Comparison of ENCODE assay signal across 16 cellular contexts in genomic region chr1:40789675-40790430, GRCh38.
"Had no signal": no experiment of that assay in that cellular context is flagged by ENCODE, and none has a peak within 500 bp of the region (broad histone marks: within the 10 kb centered on the region; RNA-seq: fewer than 3 reads in every experiment).

No MANE protein-coding gene starts in this region.

- H3K9me3 ChIP-seq: right atrium auricular region had no signal

- ATAC-seq: stimulated activated naive B cell treated with anti-CD40 and anti-IgM and Interleukin-4, amounts not matched to agents 10 μg/mL and 1 μg/mL and 100 μg/mL, for 72 hours; WTC11 had no signal

- H3K9ac ChIP-seq: parathyroid adenoma had no signal

- H3K4me3 ChIP-seq: cardiac muscle cell, right atrium auricular region had no signal

- H3K27me3 ChIP-seq: cardiac muscle cell, right atrium auricular region had no signal

- H3K27ac Mint-ChIP-seq: activated CD4-positive, alpha-beta T cell treated with anti-CD3 and anti-CD28 coated beads, Interleukin-2, amount 10 ng/mL, durations not matched to agents 24 days and 14 days; activated naive CD4-positive, alpha-beta T cell treated with anti-CD3 and anti-CD28 coated beads for 36 hours; stimulated activated naive B cell treated with anti-CD40 and anti-IgM and Interleukin-4, amounts not matched to agents 10 μg/mL and 1 μg/mL and 100 μg/mL, for 72 hours; T-helper 1 cell treated with Interleukin-12 subunit alpha and Interleukin-12 subunit beta and Interleukin-4 antibody, amounts not matched to agents 30 μg/mL and 1 μg/mL, for 36 hours; WTC11 had no signal

- DNase-seq: activated CD4-positive, alpha-beta T cell treated with anti-CD3 and anti-CD28 coated beads, Interleukin-2, amount 10 ng/mL, durations not matched to agents 24 days and 14 days; activated CD8-positive, alpha-beta memory T cell treated with anti-CD3 and anti-CD28 coated beads for 24 hours; activated naive CD4-positive, alpha-beta T cell treated with anti-CD3 and anti-CD28 coated beads for 36 hours; islet precursor cell; mesendoderm; stimulated activated naive B cell treated with anti-CD40 and anti-IgM and Interleukin-4, amounts not matched to agents 10 μg/mL and 1 μg/mL and 100 μg/mL, for 72 hours; substantia nigra had no signal

- FAIRE-seq: colon, endothelial cell of umbilical vein, frontal cortex had no signal

- H3K4me1 ChIP-seq: parathyroid adenoma had no signal

- H3K4me1 Mint-ChIP-seq: activated CD4-positive, alpha-beta T cell treated with anti-CD3 and anti-CD28 coated beads, Interleukin-2, amount 10 ng/mL, durations not matched to agents 24 days and 14 days had no signal

- H3K4me3 Mint-ChIP-seq: activated CD4-positive, alpha-beta T cell treated with anti-CD3 and anti-CD28 coated beads, Interleukin-2, amount 10 ng/mL, durations not matched to agents 24 days and 14 days; activated naive CD4-positive, alpha-beta T cell treated with anti-CD3 and anti-CD28 coated beads for 36 hours; neural crest cell; stimulated activated naive B cell treated with anti-CD40 and anti-IgM and Interleukin-4, amounts not matched to agents 10 μg/mL and 1 μg/mL and 100 μg/mL, for 72 hours; T-helper 1 cell treated with Interleukin-12 subunit alpha and Interleukin-12 subunit beta and Interleukin-4 antibody, amounts not matched to agents 30 μg/mL and 1 μg/mL, for 36 hours; WTC11 had no signal

- H3K27ac ChIP-seq: cardiac muscle cell, parathyroid adenoma, right atrium auricular region had no signal

- H3K79me2 ChIP-seq: parathyroid adenoma had no signal

- H3K9me3 Mint-ChIP-seq: activated CD4-positive, alpha-beta T cell treated with anti-CD3 and anti-CD28 coated beads, Interleukin-2, amount 10 ng/mL, durations not matched to agents 24 days and 14 days; activated naive CD4-positive, alpha-beta T cell treated with anti-CD3 and anti-CD28 coated beads for 36 hours; neural crest cell; stimulated activated naive B cell treated with anti-CD40 and anti-IgM and Interleukin-4, amounts not matched to agents 10 μg/mL and 1 μg/mL and 100 μg/mL, for 72 hours; T-helper 1 cell treated with Interleukin-12 subunit alpha and Interleukin-12 subunit beta and Interleukin-4 antibody, amounts not matched to agents 30 μg/mL and 1 μg/mL, for 36 hours; WTC11 had no signal

- H3K36me3 Mint-ChIP-seq: WTC11 had no signal

- H3K36me3 ChIP-seq: cardiac muscle cell, right atrium auricular region had no signal

- H2AFZ ChIP-seq: parathyroid adenoma had no signal
